ENCODE assay signal across 7 cellular contexts in genomic region chr6:132937466-132937906, GRCh38.
DNase-seq lines count a peak whose midpoint lies in the region; ATAC-seq and TF ChIP-seq lines count a peak whose summit lies in the region.

No MANE protein-coding gene starts in this region.

- H3K4me3 Mint-ChIP-seq in progenitor cell of endocrine pancreas (ENCODE audit: low read depth), result no peak overlapping the region

- peak; percentile 38 for TF ChIP-seq CTCF in GM10266 (IDR thresholded peaks at IDR 0.05; ENCODE audit: control insufficient read depth, insufficient read depth, low read depth, missing control alignments)
- peak; percentile 76 for TF ChIP-seq CTCF in Loucy (conservative IDR thresholded peaks at IDR 0.05; ENCODE audit: low read length)
- TF ChIP-seq CTCF in progenitor cell of endocrine pancreas (IDR thresholded peaks at IDR 0.05; ENCODE audit: unreplicated experiment), result peak; percentile 77

- H3K36me3 Mint-ChIP-seq in progenitor cell of endocrine pancreas (ENCODE audit: insufficient read depth), result no peaks in the 10 kb centered on the region

- no peaks in the 10 kb centered on the region for H3K9me2 ChIP-seq in Loucy (replicated peaks; ENCODE audit: low read depth, low read length)

- H3K4me1 ChIP-seq in Loucy (ENCODE audit: insufficient read depth, low read length, poor library complexity, severe bottlenecking), result peaks cover 3% of the 10 kb centered on the region

- no peak overlapping the region for H3K4me3 ChIP-seq in Loucy (ENCODE audit: low read length, poor library complexity, severe bottlenecking)

- no peaks in the 10 kb centered on the region for H3K9me3 Mint-ChIP-seq in progenitor cell of endocrine pancreas (ENCODE audit: low read depth)

- H3K79me2 ChIP-seq in Loucy (ENCODE audit: insufficient read depth, low read length), result no peaks in the 10 kb centered on the region

- no peak overlapping the region for H3K27ac Mint-ChIP-seq in progenitor cell of endocrine pancreas

- no peaks in the 10 kb centered on the region for H3K27me3 ChIP-seq in Loucy (ENCODE audit: insufficient read depth, low read length, poor library complexity, severe bottlenecking)

- no peak overlapping the region for H2AFZ ChIP-seq in Loucy (ENCODE audit: low read length)

- no peaks in the 10 kb centered on the region for H3K9me3 ChIP-seq in Loucy (ENCODE audit: insufficient read depth, low read depth, low read length)

- H3K4me2 ChIP-seq in Loucy (ENCODE audit: low read depth, low read length, poor library complexity, severe bottlenecking), result no peak overlapping the region

- no peak overlapping the region for H3K9ac ChIP-seq in Loucy (ENCODE audit: low read depth, low read length, poor library complexity, severe bottlenecking)

- H3K36me3 ChIP-seq in Loucy (ENCODE audit: insufficient read depth, low read length), result no peaks in the 10 kb centered on the region

- DNase-seq in GM10266 (ENCODE audit: extremely low spot score) (peak; percentile 7), SHP77 (lab: John Stamatoyannopoulos, UW) (peak; percentile 57 to 83), fibroblast of gingiva (ENCODE audit: low read depth) (peak; percentile 6), progenitor cell of endocrine pancreas (ENCODE audit: low spot score, unreplicated experiment) (peak; percentile 29)

- no peaks in the 10 kb centered on the region for H3F3A ChIP-seq in Loucy (ENCODE audit: low read depth)

- no peak for ATAC-seq in GM19324 (IDR thresholded peaks at IDR 0.05; ENCODE audit: low FRiP score, unreplicated experiment)
- ATAC-seq in HG03139 (IDR thresholded peaks at IDR 0.05; ENCODE audit: unreplicated experiment), result no peak

- peaks cover 6% of the 10 kb centered on the region for H3K27me3 Mint-ChIP-seq in progenitor cell of endocrine pancreas

- H3K4me1 Mint-ChIP-seq in progenitor cell of endocrine pancreas (ENCODE audit: low read depth), result peaks cover 10% of the 10 kb centered on the region

- H4K20me1 ChIP-seq in Loucy (ENCODE audit: insufficient read depth, low read length, poor library complexity, severe bottlenecking), result no peaks in the 10 kb centered on the region

Comparison
In these comparisons a context has a peak if more than half of its experiments do, and no peak if none do; other contexts are left out.
1. DNase-seq: peak in every context shown above with its lines; median percentile 70 in SHP77; 29 in progenitor cell of endocrine pancreas; 7 in GM10266; 6 in fibroblast of gingiva.